18 cellular contexts compared by ENCODE assay signal in the genomic region with DNA sequence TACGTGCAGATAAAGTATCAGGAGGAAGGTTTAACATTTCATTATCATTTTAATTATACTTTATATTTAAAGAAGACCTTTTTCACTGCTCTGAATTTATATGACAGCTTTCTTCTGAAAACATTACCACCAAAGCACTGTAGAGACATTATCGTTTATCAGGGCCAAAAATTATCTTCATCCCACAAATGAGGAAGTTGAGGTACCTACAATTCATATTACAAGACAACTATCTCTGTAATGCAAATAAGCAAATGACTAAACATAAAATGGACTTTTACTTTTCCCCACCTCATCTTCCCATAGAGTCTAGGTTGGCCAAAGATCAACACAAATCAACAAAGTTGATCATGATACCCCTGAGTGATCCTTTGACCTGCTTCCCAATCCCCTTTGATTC. TPM values are rescaled to one million over a fixed set of nuclear protein-coding genes. Genes with fewer than 3 reads are reported as not detected.
"Had no signal": no experiment of that assay in that cellular context is flagged by ENCODE, and none has a peak within 500 bp of the region (broad histone marks: within the 10 kb centered on the region; RNA-seq: fewer than 3 reads in every experiment).

No MANE protein-coding gene starts in this region.

- H3K27me3 ChIP-seq: heart right ventricle, spleen, testis, tibial nerve, upper lobe of right lung, vagina had no signal

- H3K4me1 Mint-ChIP-seq: naive thymus-derived CD8-positive, alpha-beta T cell; neural crest cell; stimulated activated naive CD8-positive, alpha-beta T cell treated with anti-CD3 and anti-CD28 coated beads, Interleukin-15, amount 100 ng/mL, for 72 hours had no signal

- H3K4me3 Mint-ChIP-seq: naive thymus-derived CD8-positive, alpha-beta T cell; neural crest cell; stimulated activated naive B cell treated with anti-CD40 and anti-IgM and Interleukin-4, amounts not matched to agents 10 μg/mL and 1 μg/mL and 100 μg/mL, for 72 hours; stimulated activated naive CD8-positive, alpha-beta T cell treated with anti-CD3 and anti-CD28 coated beads, Interleukin-15, amount 100 ng/mL, for 72 hours had no signal

- H3K9me3 ChIP-seq: heart right ventricle, spleen, testis, tibial nerve, upper lobe of right lung, vagina had no signal

- DNase-seq: effector CD8-positive, alpha-beta T cell; heart right ventricle; hypothalamus; kidney glomerular epithelial cell; naive thymus-derived CD8-positive, alpha-beta T cell; posterior cingulate gyrus; spleen; stimulated activated CD4-positive, alpha-beta T cell treated with anti-CD3 and anti-CD28 coated beads, Interleukin-15, amount 100 ng/mL, for 24 hours; stimulated activated CD4-positive, alpha-beta T cell treated with anti-CD3 and anti-CD28 coated beads, Interleukin-1b, Interleukin-23, amount 100 ng/mL, for 48 hours; stimulated activated CD4-positive, alpha-beta T cell treated with anti-CD3 and anti-CD28 coated beads, Interleukin-4, amount 100 ng/mL, for 24 hours; stimulated activated naive B cell treated with anti-CD40 and anti-IgM and Interleukin-4, amounts not matched to agents 10 μg/mL and 1 μg/mL and 100 μg/mL, for 72 hours; stimulated activated naive CD8-positive, alpha-beta T cell treated with anti-CD3 and anti-CD28 coated beads, Interleukin-15, amount 100 ng/mL, for 72 hours; testis; upper lobe of right lung had no signal

- H3K27ac Mint-ChIP-seq: stimulated activated naive B cell treated with anti-CD40 and anti-IgM and Interleukin-4, amounts not matched to agents 10 μg/mL and 1 μg/mL and 100 μg/mL, for 72 hours had no signal

- H3K27me3 Mint-ChIP-seq: naive thymus-derived CD8-positive, alpha-beta T cell; stimulated activated naive B cell treated with anti-CD40 and anti-IgM and Interleukin-4, amounts not matched to agents 10 μg/mL and 1 μg/mL and 100 μg/mL, for 72 hours; stimulated activated naive CD8-positive, alpha-beta T cell treated with anti-CD3 and anti-CD28 coated beads, Interleukin-15, amount 100 ng/mL, for 72 hours had no signal

- H3K4me3 ChIP-seq: heart right ventricle, spleen, testis, tibial nerve, upper lobe of right lung, vagina had no signal

- H3K27ac ChIP-seq: heart right ventricle, spleen, testis, tibial nerve, upper lobe of right lung, vagina had no signal

- H3K4me1 ChIP-seq: heart right ventricle, spleen, testis, tibial nerve, upper lobe of right lung, vagina had no signal

- H3K9me3 Mint-ChIP-seq: neural crest cell; stimulated activated naive B cell treated with anti-CD40 and anti-IgM and Interleukin-4, amounts not matched to agents 10 μg/mL and 1 μg/mL and 100 μg/mL, for 72 hours had no signal

RNA-seq across cellular contexts. Expression of a gene that starts 30.9 kb away (rescaled TPM):
- total RNA-seq: mononuclear cell; naive thymus-derived CD8-positive, alpha-beta T cell had no signal
